27 cellular contexts compared by ENCODE assay signal in the genomic region with DNA sequence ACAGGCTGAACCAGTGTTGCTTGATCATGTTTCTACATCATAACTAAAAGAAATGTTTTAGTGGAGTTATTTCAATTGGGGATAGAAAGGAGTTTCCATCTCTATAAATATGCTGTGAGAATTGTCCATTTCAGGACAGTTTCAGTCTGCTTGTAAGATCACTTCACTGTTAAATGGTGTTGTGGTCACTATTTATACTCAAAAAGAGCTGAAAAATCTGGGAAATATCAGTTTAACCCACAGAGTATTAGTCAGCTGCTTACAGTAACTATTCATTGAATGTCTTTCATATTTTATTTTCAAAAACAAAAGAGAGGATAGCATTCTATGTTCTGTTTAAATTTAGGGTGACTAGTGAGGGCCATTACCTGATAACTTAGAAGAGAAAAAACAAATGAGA.
A peak's percentile ranks its signal among the peaks of the same experiment; 100 is the strongest.
DNase-seq lines count a peak whose midpoint lies in the region; ATAC-seq, FAIRE-seq and TF ChIP-seq lines count a peak whose summit lies in the region.
"Had no signal": no experiment of that assay in that cellular context is flagged by ENCODE, and none has a peak within 500 bp of the region (broad histone marks: within the 10 kb centered on the region; RNA-seq: fewer than 3 reads in every experiment).

No MANE protein-coding gene starts in this region.

- H3K36me3 Mint-ChIP-seq in activated CD8-positive, alpha-beta memory T cell treated with anti-CD3 and anti-CD28 coated beads, Interleukin-2, amount 10 ng/mL, durations not matched to agents 7 days and 5 days, result no peaks in the 10 kb centered on the region
- H3K36me3 Mint-ChIP-seq: CD14-positive monocyte; stimulated activated memory B cell treated with anti-CD40 and anti-IgM and Interleukin-4, amounts not matched to agents 10 μg/mL and 1 μg/mL and 100 μg/mL, for 72 hours had no signal

- POLR2A ChIA-PET in K562 (lab: Yijun Ruan, JAX), result no interaction called here

- ATAC-seq in K562, result no peak
- no peak for ATAC-seq in activated CD8-positive, alpha-beta memory T cell treated with anti-CD3 and anti-CD28 coated beads, Interleukin-2, amount 10 ng/mL, durations not matched to agents 7 days and 5 days
- ATAC-seq: stimulated activated memory B cell treated with anti-CD40 and anti-IgM and Interleukin-4, amounts not matched to agents 10 μg/mL and 1 μg/mL and 100 μg/mL, for 72 hours had no signal

- H3K36me3 ChIP-seq in Loucy (ENCODE audit: insufficient read depth, low read length) (no peaks in the 10 kb centered on the region), K562 (ENCODE audit: control insufficient read depth, insufficient read depth, low read length) (no peaks in the 10 kb centered on the region), smooth muscle cell (ENCODE audit: low read depth) (no peaks in the 10 kb centered on the region)
- H3K36me3 ChIP-seq: esophagus muscularis mucosa, pancreas, right atrium auricular region, upper lobe of left lung had no signal

- TF ChIP-seq EP300 in K562 (IDR thresholded peaks at IDR 0.05; ENCODE audit: low read length), result no peak

- no TSS peak for BruUV-seq in K562 (replicated peaks; lab: Mats Ljungman, UMichigan)

- no peak for TF ChIP-seq RAD21 in K562 (CRISPR knock-in tag; conservative IDR thresholded peaks at IDR 0.05 in 1 of 2, IDR thresholded peaks at IDR 0.05 in 1 of 2)

- H3K9me2 ChIP-seq in Loucy (replicated peaks; ENCODE audit: low read depth, low read length), result no peaks in the 10 kb centered on the region

- no peaks in the 10 kb centered on the region for H3K9me1 ChIP-seq in K562 (ENCODE audit: control insufficient read depth, insufficient read depth, low read length)

- CTCF ChIA-PET in K562 (lab: Yijun Ruan, JAX; ENCODE audit: low intra/inter-chr PET ratio), result no interaction called here
- CTCF ChIA-PET in activated CD8-positive, alpha-beta memory T cell treated with anti-CD3 and anti-CD28 coated beads, Interleukin-2, amount 10 ng/mL, durations not matched to agents 7 days and 5 days (lab: Charles Lee), result no interaction called here

- H3K9ac ChIP-seq in Loucy (ENCODE audit: low read depth, low read length, poor library complexity, severe bottlenecking), result peak overlapping the region; percentile 9
- no peak overlapping the region for H3K9ac ChIP-seq in K562 (ENCODE audit: insufficient read depth in 1 of 2, low read depth in 2 of 2, low read length in 2 of 2)
- peak overlapping the region; percentile 32 for H3K9ac ChIP-seq in smooth muscle cell (ENCODE audit: low read depth)
- H3K9ac ChIP-seq: KMS-11 had no signal

- no peak for FAIRE-seq in K562 (lab: Jason Lieb, UNC)
- FAIRE-seq: bronchial epithelial cell, keratinocyte had no signal

- H2AFZ ChIP-seq in Loucy (ENCODE audit: low read length), result peak overlapping the region; percentile 36; the same call in 1 of the 2 replicates
- no peak overlapping the region for H2AFZ ChIP-seq in K562 (ENCODE audit: low read depth, low read length)
- peak overlapping the region; percentile 9 for H2AFZ ChIP-seq in smooth muscle cell (ENCODE audit: low read depth)
- H2AFZ ChIP-seq: PC-9 had no signal

- H3K9me3 ChIP-seq in Loucy (ENCODE audit: insufficient read depth, low read depth, low read length) (no peaks in the 10 kb centered on the region), K562 (replicated peaks; ENCODE audit: control insufficient read depth, insufficient read depth, low read depth, low read length) (no peaks in the 10 kb centered on the region), smooth muscle cell (replicated peaks; ENCODE audit: low read depth) (no peaks in the 10 kb centered on the region)
- H3K9me3 ChIP-seq: esophagus muscularis mucosa, pancreas, right atrium auricular region, upper lobe of left lung had no signal

- intact Hi-C loops in K562 (cut with micrococcal nuclease), result no loop called here

- no peaks in the 10 kb centered on the region for H3K4me1 Mint-ChIP-seq in activated CD8-positive, alpha-beta memory T cell treated with anti-CD3 and anti-CD28 coated beads, Interleukin-2, amount 10 ng/mL, durations not matched to agents 7 days and 5 days
- H3K4me1 Mint-ChIP-seq: activated CD4-positive, alpha-beta T cell treated with anti-CD3 and anti-CD28 coated beads, Interleukin-2, amount 10 ng/mL, durations not matched to agents 7 days and 5 days; stimulated activated memory B cell treated with anti-CD40 and anti-IgM and Interleukin-4, amounts not matched to agents 10 μg/mL and 1 μg/mL and 100 μg/mL, for 72 hours had no signal

- no peaks in the 10 kb centered on the region for H3K27me3 ChIP-seq in Loucy (ENCODE audit: insufficient read depth, low read length, poor library complexity, severe bottlenecking)
- no peaks in the 10 kb centered on the region for H3K27me3 ChIP-seq in K562 (ENCODE audit: control insufficient read depth in 2 of 2, insufficient read depth in 2 of 2, low read length in 2 of 2)
- H3K27me3 ChIP-seq in smooth muscle cell (ENCODE audit: low read depth), result no peaks in the 10 kb centered on the region
- H3K27me3 ChIP-seq: esophagus muscularis mucosa, pancreas, right atrium auricular region, upper lobe of left lung had no signal

- H3K27ac ChIP-seq in K562 (ENCODE audit: extremely low read depth, low read depth, low read length) (peak overlapping the region; percentile 38; the same call in 2 of the 3 replicates), smooth muscle cell (ENCODE audit: low read depth) (peak overlapping the region; percentile 85)
- H3K27ac ChIP-seq: coronary artery, esophagus muscularis mucosa, KMS-11, pancreas, PC-9, right atrium auricular region, upper lobe of left lung had no signal

- TF ChIP-seq CTCF in Loucy (conservative IDR thresholded peaks at IDR 0.05; ENCODE audit: low read length) (no peak), K562 (IDR thresholded peaks at IDR 0.05 in 2 of 3, conservative IDR thresholded peaks at IDR 0.05 in 1 of 3; ENCODE audit: insufficient read depth in 2 of 3, low read depth in 1 of 3, low read length in 3 of 3) (no peak), smooth muscle cell (IDR thresholded peaks at IDR 0.05; ENCODE audit: borderline replicate concordance, insufficient read depth, poor library complexity, severe bottlenecking) (no peak)

- H3K4me3 ChIP-seq in Loucy (ENCODE audit: low read length, poor library complexity, severe bottlenecking), result peak overlapping the region; percentile 30
- no peak overlapping the region for H3K4me3 ChIP-seq in K562
- H3K4me3 ChIP-seq in smooth muscle cell, result no peak overlapping the region
- H3K4me3 ChIP-seq: coronary artery, esophagus muscularis mucosa, pancreas, PC-9, right atrium auricular region, upper lobe of left lung had no signal

- in situ Hi-C loops in K562 (cut with MboI), result no loop called here

- no peaks in the 10 kb centered on the region for H3K27me3 Mint-ChIP-seq in activated CD8-positive, alpha-beta memory T cell treated with anti-CD3 and anti-CD28 coated beads, Interleukin-2, amount 10 ng/mL, durations not matched to agents 7 days and 5 days
- H3K27me3 Mint-ChIP-seq: activated CD4-positive, alpha-beta T cell treated with anti-CD3 and anti-CD28 coated beads, Interleukin-2, amount 10 ng/mL, durations not matched to agents 7 days and 5 days; stimulated activated memory B cell treated with anti-CD40 and anti-IgM and Interleukin-4, amounts not matched to agents 10 μg/mL and 1 μg/mL and 100 μg/mL, for 72 hours had no signal

- no peak for DNase-seq in K562 (ENCODE audit: extremely low read depth in 1 of 4, low spot score in 3 of 4)
- DNase-seq in hepatic stellate cell (ENCODE audit: low spot score), result peak; percentile 9
- no peak for DNase-seq in smooth muscle cell (lab: John Stamatoyannopoulos, UW; ENCODE audit: unreplicated experiment)
- no peak for DNase-seq in retina
- DNase-seq in Kasumi-1 (lab: John Stamatoyannopoulos, UW), result no peak
- no peak for DNase-seq in activated CD8-positive, alpha-beta memory T cell treated with anti-CD3 and anti-CD28 coated beads, Interleukin-2, amount 10 ng/mL, durations not matched to agents 7 days and 5 days
- DNase-seq: activated CD4-positive, alpha-beta T cell treated with anti-CD3 and anti-CD28 coated beads, Interleukin-2, amount 10 ng/mL, durations not matched to agents 7 days and 5 days; activated naive CD4-positive, alpha-beta T cell; activated T-cell treated with anti-CD3 and anti-CD28 coated beads, Interleukin-2, amount 50 U/mL, for 48 hours; Calu3; NCI-H1694; NCI-H524; NK-92 treated with Interleukin-12 subunit alpha and Interleukin-12 subunit beta, amount 100 ng/mL, for 24 hours; pancreas; PC-9; Right ventricle myocardium superior; stimulated activated CD4-positive, alpha-beta T cell treated with anti-CD3 and anti-CD28 coated beads, Interleukin-4, amount 100 ng/mL, for 4 hours; upper lobe of left lung had no signal

- peak overlapping the region; percentile 36 for H3K4me2 ChIP-seq in Loucy (ENCODE audit: low read depth, low read length, poor library complexity, severe bottlenecking)
- no peak overlapping the region for H3K4me2 ChIP-seq in K562 (ENCODE audit: insufficient read depth, low read length)
- H3K4me2 ChIP-seq in smooth muscle cell, result peak overlapping the region; percentile 36
- H3K4me2 ChIP-seq: KMS-11, PC-9 had no signal

- peaks cover 27% of the 10 kb centered on the region for H3K4me1 ChIP-seq in Loucy (ENCODE audit: insufficient read depth, low read length, poor library complexity, severe bottlenecking)
- H3K4me1 ChIP-seq in K562 (replicated peaks in 1 of 2; ENCODE audit: control insufficient read depth in 2 of 2, insufficient read depth in 2 of 2, low read length in 2 of 2), result no peaks in the 10 kb centered on the region; a peak in 1 of 5 replicates
- no peaks in the 10 kb centered on the region for H3K4me1 ChIP-seq in smooth muscle cell (ENCODE audit: low read depth)
- H3K4me1 ChIP-seq: esophagus muscularis mucosa, pancreas, right atrium auricular region, upper lobe of left lung had no signal

- H3F3A ChIP-seq in Loucy (ENCODE audit: low read depth) (no peaks in the 10 kb centered on the region), smooth muscle cell (ENCODE audit: low read depth) (no peaks in the 10 kb centered on the region)

- H3K9me3 Mint-ChIP-seq in activated CD8-positive, alpha-beta memory T cell treated with anti-CD3 and anti-CD28 coated beads, Interleukin-2, amount 10 ng/mL, durations not matched to agents 7 days and 5 days (ENCODE audit: low read depth), result peaks cover 12% of the 10 kb centered on the region
- H3K9me3 Mint-ChIP-seq: activated CD4-positive, alpha-beta T cell treated with anti-CD3 and anti-CD28 coated beads, Interleukin-2, amount 10 ng/mL, durations not matched to agents 7 days and 5 days had no signal

- H3K79me2 ChIP-seq in Loucy (ENCODE audit: insufficient read depth, low read length) (no peaks in the 10 kb centered on the region; the same call in 1 of the 2 replicates), K562 (ENCODE audit: control insufficient read depth, insufficient read depth, low read length) (no peaks in the 10 kb centered on the region), smooth muscle cell (ENCODE audit: low read depth) (no peaks in the 10 kb centered on the region)

- TF ChIP-seq POLR2A in K562 (conservative IDR thresholded peaks at IDR 0.05), result no peak

- no peak overlapping the region for H3K4me3 Mint-ChIP-seq in activated CD8-positive, alpha-beta memory T cell treated with anti-CD3 and anti-CD28 coated beads, Interleukin-2, amount 10 ng/mL, durations not matched to agents 7 days and 5 days
- H3K4me3 Mint-ChIP-seq: activated CD4-positive, alpha-beta T cell treated with anti-CD3 and anti-CD28 coated beads, Interleukin-2, amount 10 ng/mL, durations not matched to agents 7 days and 5 days; CD14-positive monocyte; stimulated activated memory B cell treated with anti-CD40 and anti-IgM and Interleukin-4, amounts not matched to agents 10 μg/mL and 1 μg/mL and 100 μg/mL, for 72 hours had no signal

- no peaks in the 10 kb centered on the region for H4K20me1 ChIP-seq in Loucy (ENCODE audit: insufficient read depth, low read length, poor library complexity, severe bottlenecking)
- H4K20me1 ChIP-seq in K562 (replicated peaks; ENCODE audit: control insufficient read depth, insufficient read depth, low read length), result no peaks in the 10 kb centered on the region
- no peaks in the 10 kb centered on the region for H4K20me1 ChIP-seq in smooth muscle cell (ENCODE audit: low read depth)

- H3K27ac Mint-ChIP-seq in activated CD8-positive, alpha-beta memory T cell treated with anti-CD3 and anti-CD28 coated beads, Interleukin-2, amount 10 ng/mL, durations not matched to agents 7 days and 5 days, result no peak overlapping the region
- H3K27ac Mint-ChIP-seq: activated CD4-positive, alpha-beta T cell treated with anti-CD3 and anti-CD28 coated beads, Interleukin-2, amount 10 ng/mL, durations not matched to agents 7 days and 5 days; CD14-positive monocyte; stimulated activated memory B cell treated with anti-CD40 and anti-IgM and Interleukin-4, amounts not matched to agents 10 μg/mL and 1 μg/mL and 100 μg/mL, for 72 hours had no signal

Comparison
In these comparisons a context has a peak if more than half of its experiments do, and no peak if none do; other contexts are left out.
1. H3K9ac ChIP-seq: peak in Loucy (single experiment) and smooth muscle cell (single experiment); none in K562 (0 of 2).